In genomic region chr7:74289018-74289659, GRCh38 we compare ENCODE assay signal across 8 cellular contexts. TPM values are rescaled to one million over a fixed set of nuclear protein-coding genes. Genes with fewer than 3 reads are reported as not detected.
DNase-seq lines count a peak whose midpoint lies in the region; ATAC-seq and TF ChIP-seq lines count a peak whose summit lies in the region.

Gene CLIP2 (plus strand): TSS chr7:74289407. CDS start chr7:74317547, 28,140 bp downstream.

- no peaks in the 10 kb centered on the region for H3K9me3 Mint-ChIP-seq in neural crest cell
- H3K9me3 Mint-ChIP-seq in stimulated activated naive CD8-positive, alpha-beta T cell treated with anti-CD3 and anti-CD28 coated beads, Interleukin-15, Interleukin-2, amounts not matched to agents 100 ng/mL and 50 ng/mL, for 24 hours: no peaks in the 10 kb centered on the region

- peaks cover 23% of the 10 kb centered on the region for H3K4me1 ChIP-seq in IMR-90 (ENCODE audit: control insufficient read depth, insufficient read depth, low read length)
- peaks cover 4% of the 10 kb centered on the region for H3K4me1 ChIP-seq in foreskin keratinocyte

- H3K36me3 ChIP-seq in IMR-90 (ENCODE audit: control insufficient read depth, insufficient read depth, low read length): no peaks in the 10 kb centered on the region

- peak within 1 kb of the TSS; percentile 93 for H3K4ac ChIP-seq in IMR-90 (ENCODE audit: low read depth, low read length)

- peaks cover 28% of the 10 kb centered on the region for H3K4me1 Mint-ChIP-seq in neural crest cell
- peaks cover 39% of the 10 kb centered on the region for H3K4me1 Mint-ChIP-seq in stimulated activated naive CD8-positive, alpha-beta T cell treated with anti-CD3 and anti-CD28 coated beads, Interleukin-15, Interleukin-2, amounts not matched to agents 100 ng/mL and 50 ng/mL, for 24 hours (ENCODE audit: low read depth)

- dilution Hi-C loops in IMR-90 (cut with HindIII; ENCODE audit: low sequenced_read_pairs, unreplicated experiment): no loop called here

- H4K5ac ChIP-seq in IMR-90 (ENCODE audit: low read depth, low read length): peak within 1 kb of the TSS; percentile 99

- TF ChIP-seq POLR2A in GM19193 (IDR thresholded peaks at IDR 0.05; ENCODE audit: extremely low read depth, insufficient read depth, insufficient read length) (peak; percentile 73), IMR-90 (IDR thresholded peaks at IDR 0.05; ENCODE audit: low read depth, low read length) (peak; percentile 95)

- peak within 1 kb of the TSS; percentile 99 for H2BK120ac ChIP-seq in IMR-90 (ENCODE audit: low read depth, low read length)

- H3K27me3 Mint-ChIP-seq in neural crest cell (ENCODE audit: low read depth): peaks cover 40% of the 10 kb centered on the region
- peaks cover 18% of the 10 kb centered on the region for H3K27me3 Mint-ChIP-seq in stimulated activated naive CD8-positive, alpha-beta T cell treated with anti-CD3 and anti-CD28 coated beads, Interleukin-15, Interleukin-2, amounts not matched to agents 100 ng/mL and 50 ng/mL, for 24 hours

- DNase-seq in AG09319 (ENCODE audit: extremely low read depth, low read depth) (peak; percentile 28), IMR-90 (peak; percentile 77), SHP77 treated with DMSO at 0.1 percent for 48 hours (lab: John Stamatoyannopoulos, UW) (peak; percentile 11), foreskin keratinocyte (peak; percentile 52 to 66), neural crest cell (ENCODE audit: low read depth, low spot score) (peak; percentile 62)
- peak; percentile 58 for DNase-seq in activated gamma-delta T cell treated with anti-CD3 and anti-CD28 coated beads, Interleukin-2, amount 50 U/mL, for 16 hours (ENCODE audit: low read depth)

- no peak; the same call in 1 of the 2 replicates for TF ChIP-seq RAD21 in IMR-90 (IDR thresholded peaks at IDR 0.05; ENCODE audit: low read length)

- H3K4me3 ChIP-seq in IMR-90 (ENCODE audit: insufficient read depth, low read depth, low read length): peak within 1 kb of the TSS; percentile 96

- H2AFZ ChIP-seq in IMR-90 (replicated peaks; ENCODE audit: low read length, poor library complexity): peak within 1 kb of the TSS; percentile 98

- peak within 1 kb of the TSS; percentile 97 for H2BK20ac ChIP-seq in IMR-90 (ENCODE audit: low read depth, low read length)

- TF ChIP-seq CTCF in AG09319 (IDR thresholded peaks at IDR 0.05; ENCODE audit: low read depth, low read length) (no peak), IMR-90 (conservative IDR thresholded peaks at IDR 0.05; ENCODE audit: low read depth, low read length) (no peak), foreskin keratinocyte (conservative IDR thresholded peaks at IDR 0.05) (no peak), neural crest cell (conservative IDR thresholded peaks at IDR 0.05) (no peak)

- no TSS peak for BruUV-seq in IMR-90 (replicated peaks; lab: Mats Ljungman, UMichigan)

- H3K27me3 ChIP-seq in IMR-90 (ENCODE audit: control insufficient read depth, insufficient read depth, low read length): no peaks in the 10 kb centered on the region
- H3K27me3 ChIP-seq in foreskin keratinocyte: no peaks in the 10 kb centered on the region

- H3K56ac ChIP-seq in IMR-90 (ENCODE audit: extremely low read depth, insufficient read depth, low read length): peak within 1 kb of the TSS; percentile 77

- peak within 1 kb of the TSS; percentile 98 for H3K18ac ChIP-seq in IMR-90 (ENCODE audit: low read depth, low read length)

- ATAC-seq in IMR-90 (ENCODE audit: low read depth) (peak; percentile 95), foreskin keratinocyte (peak; percentile 79)

- H3K36me3 Mint-ChIP-seq in neural crest cell (ENCODE audit: low read depth): no peaks in the 10 kb centered on the region
- H3K36me3 Mint-ChIP-seq in stimulated activated naive CD8-positive, alpha-beta T cell treated with anti-CD3 and anti-CD28 coated beads, Interleukin-15, Interleukin-2, amounts not matched to agents 100 ng/mL and 50 ng/mL, for 24 hours (ENCODE audit: low read depth): no peaks in the 10 kb centered on the region

- peaks cover 43% of the 10 kb centered on the region for H4K20me1 ChIP-seq in IMR-90 (ENCODE audit: insufficient read depth, low read length)

- intact Hi-C loops in IMR-90 (cut with micrococcal nuclease): no loop called here

- CTCF ChIA-PET in IMR-90 (lab: Yijun Ruan, JAX): interaction anchor here (0.7 to 1.5 kb wide), 2 partner anchors 83 to 147 kb away, joined by 4 to 5 read pairs; no protein-coding TSS in a partner anchor

- peak within 1 kb of the TSS; percentile 95 for H3K4me2 ChIP-seq in IMR-90 (ENCODE audit: low read depth, low read length)

- H3K27ac Mint-ChIP-seq in neural crest cell (ENCODE audit: unreplicated experiment): peak within 1 kb of the TSS; percentile 52
- H3K27ac Mint-ChIP-seq in stimulated activated naive CD8-positive, alpha-beta T cell treated with anti-CD3 and anti-CD28 coated beads, Interleukin-15, Interleukin-2, amounts not matched to agents 100 ng/mL and 50 ng/mL, for 24 hours: peak within 1 kb of the TSS; percentile 59

- H3K4me3 Mint-ChIP-seq in neural crest cell: peak within 1 kb of the TSS; percentile 88
- peak within 1 kb of the TSS; percentile 80 for H3K4me3 Mint-ChIP-seq in stimulated activated naive CD8-positive, alpha-beta T cell treated with anti-CD3 and anti-CD28 coated beads, Interleukin-15, Interleukin-2, amounts not matched to agents 100 ng/mL and 50 ng/mL, for 24 hours

- H3K27ac ChIP-seq in IMR-90 (ENCODE audit: insufficient read depth, low read length): peak within 1 kb of the TSS; percentile 97
- H3K27ac ChIP-seq in foreskin keratinocyte: no peak within 1 kb of the TSS

- H4K91ac ChIP-seq in IMR-90 (ENCODE audit: insufficient read depth, low read depth, low read length): peak within 1 kb of the TSS; percentile 94

- peak within 1 kb of the TSS; percentile 94 for H3K14ac ChIP-seq in IMR-90 (replicated peaks; ENCODE audit: low read depth, low read length)

- peak within 1 kb of the TSS; percentile 94 for H2BK5ac ChIP-seq in IMR-90 (ENCODE audit: low read depth, low read length, poor library complexity, severe bottlenecking)

- in situ Hi-C loops in IMR-90 (cut with MboI; ENCODE audit: low sequenced_read_pairs): no loop called here

- H3K79me1 ChIP-seq in IMR-90 (ENCODE audit: low read depth in 1 of 2, low read length in 2 of 2): peaks cover 0 to 58% of the 10 kb centered on the region in 2 experiments; a peak in 3 of 4 replicates

- H3K9ac ChIP-seq in IMR-90 (ENCODE audit: low read depth, low read length): peak within 1 kb of the TSS; percentile 91

- H3K9me1 ChIP-seq in IMR-90 (ENCODE audit: insufficient read depth, low read length): peaks cover 24% of the 10 kb centered on the region

- no peaks in the 10 kb centered on the region for H3K9me3 ChIP-seq in IMR-90 (ENCODE audit: control insufficient read depth, insufficient read depth, low read length)

- WGBS in IMR-90 (ENCODE audit: extremely low coverage in 2 of 2, insufficient read length in 1 of 2), 2 experiments: 1% methylated on average over 20 of the region's 67 CpGs; no CpG with 5 or more reads in 1 of the 2 experiments

- H3K23ac ChIP-seq in IMR-90 (ENCODE audit: low read depth, low read length): peak within 1 kb of the TSS; percentile 90

- H4K8ac ChIP-seq in IMR-90 (ENCODE audit: low read depth in 2 of 2, low read length in 2 of 2): peak within 1 kb of the TSS; percentile 88 to 91

- H2AK9ac ChIP-seq in IMR-90 (replicated peaks; ENCODE audit: low read depth, low read length, poor library complexity): peak within 1 kb of the TSS; percentile 99

- peak within 1 kb of the TSS; percentile 97; the same call in 2 of the 3 replicates for H2BK15ac ChIP-seq in IMR-90 (ENCODE audit: low read depth, low read length)

- peak within 1 kb of the TSS; percentile 98 for H2AK5ac ChIP-seq in IMR-90 (ENCODE audit: low read depth, low read length)

- POLR2A ChIA-PET in IMR-90 (lab: Charles Lee; ENCODE audit: unreplicated experiment): no interaction called here

TF ChIP-seq in IMR-90, 13 proteins besides CTCF, POLR2A, EP300 and RAD21:
- TF ChIP-seq MAZ (IDR thresholded peaks at IDR 0.05; ENCODE audit: borderline replicate concordance, low read depth, low read length): 0 out of 2 replicates have a peak, but pooled peaks have one; percentile 65
- no peak for TF ChIP-seq NFE2L2 (IDR thresholded peaks at IDR 0.05; ENCODE audit: low read depth, low read length)

RNA-seq across cellular contexts. Expression of gene CLIP2, which starts in this region (rescaled TPM):
- total RNA-seq in IMR-90 (2012; rRNA removed): 18.1 and 20.3 TPM in 2 replicates
- polyA plus RNA-seq in IMR-90 (2012; rRNA removed): 20.7 and 23.3 TPM in 2 replicates
- polyA plus RNA-seq in IMR-90 (2012; cell fraction: cytosol; rRNA removed): 14.7 and 18.2 TPM in 2 replicates
- polyA plus RNA-seq in IMR-90 (2012; cell fraction: nucleus; rRNA removed; ENCODE audit: low replicate concordance): 16.4 and 26.3 TPM in 2 replicates
- 11.9 and 12.7 TPM in 2 replicates for total RNA-seq in foreskin keratinocyte
- 5.4 and 5.7 TPM in 2 replicates for polyA plus RNA-seq in foreskin keratinocyte
- 24.0 and 26.5 TPM in 2 replicates for total RNA-seq in neural crest cell

Comparison
In these comparisons a context has a peak if more than half of its experiments do, and no peak if none do; other contexts are left out.
1. DNase-seq: peak in every context shown above with its lines; median percentile 77 in IMR-90; 62 in neural crest cell; 59 in foreskin keratinocyte; 58 in activated gamma-delta T cell treated with anti-CD3 and anti-CD28 coated beads, Interleukin-2, amount 50 U/mL, for 16 hours; 28 in AG09319; 11 in SHP77 treated with DMSO at 0.1 percent for 48 hours.